Comparison of ENCODE assay signal across 8 cellular contexts in the genomic region with DNA sequence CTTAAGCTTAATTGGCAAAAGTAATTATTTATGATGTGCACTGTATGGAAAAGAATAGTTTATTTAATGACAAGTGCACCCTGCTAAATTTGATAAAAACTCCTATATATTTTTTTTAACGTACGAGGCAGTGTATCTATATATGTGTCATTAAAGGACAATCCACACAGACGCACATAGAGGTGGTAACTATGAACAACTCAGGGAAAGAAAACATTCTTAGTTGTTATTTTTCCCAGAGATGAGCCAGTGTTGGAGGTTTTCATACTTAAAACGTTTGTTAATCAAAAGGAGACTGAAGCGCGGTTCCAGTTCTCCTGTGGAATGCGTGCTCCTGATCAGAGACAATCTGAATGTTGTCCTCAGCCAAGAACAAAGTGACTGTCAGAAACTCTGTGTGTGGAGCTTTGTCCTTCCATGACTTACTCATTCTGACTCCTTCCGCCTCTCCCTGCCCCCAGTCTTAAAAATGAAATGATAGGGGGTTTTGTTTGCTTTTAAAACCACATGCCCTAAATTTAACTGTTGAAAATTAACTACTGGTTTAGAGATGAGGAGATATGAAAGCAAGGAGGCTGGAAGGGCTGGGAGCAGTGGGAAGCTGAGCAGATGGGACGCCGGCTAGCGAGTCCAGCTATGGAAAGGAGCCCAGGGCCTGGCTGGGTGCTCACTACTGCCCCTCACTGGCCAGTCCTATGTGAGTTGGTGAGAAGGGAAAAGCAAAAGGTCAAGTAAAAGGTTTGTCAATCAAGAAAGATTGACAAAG.
DNase-seq lines count a peak whose midpoint lies in the region; ATAC-seq and TF ChIP-seq lines count a peak whose summit lies in the region.

No MANE protein-coding gene starts in this region.

- peaks cover 20% of the 10 kb centered on the region for H3K4me1 ChIP-seq in Panc1 (ENCODE audit: control insufficient read depth, insufficient read depth, low read length)
- H3K4me1 ChIP-seq in osteoblast (ENCODE audit: insufficient read depth, low read length), result peaks cover 32% of the 10 kb centered on the region

- DNase-seq in GM04504 (ENCODE audit: low read depth) (peak; percentile 74), Panc1 (ENCODE audit: low read depth, low spot score) (peak; percentile 22), fibroblast of pulmonary artery (ENCODE audit: low read depth) (peak; percentile 75), osteoblast (ENCODE audit: insufficient read length, low spot score, missing footprints) (peak; percentile 95), NCI-H524 treated with DMSO at 0.1 percent for 48 hours (lab: John Stamatoyannopoulos, UW) (no peak), DMS79 (lab: John Stamatoyannopoulos, UW) (no peak), GM19238 (ENCODE audit: insufficient read length, low spot score) (no peak)
- DNase-seq in activated T-helper 1 cell treated with anti-CD3 and anti-CD28 coated beads, Interleukin-12 subunit alpha, Interleukin-12 subunit beta, Interleukin-2, Interleukin-4 antibody, amounts not matched to agents 30 ng/mL and 10 ng/mL and 1 ng/mL, durations not matched to agents 14 hours and 24 hours and 36 hours (ENCODE audit: low spot score), result no peak

- H4K20me1 ChIP-seq in osteoblast (ENCODE audit: insufficient read depth, low read length), result no peaks in the 10 kb centered on the region

- POLR2A ChIA-PET in Panc1 (lab: Charles Lee), result interaction anchor here (0.8 kb wide), 1 partner anchor 222 kb away, joined by 3 read pairs; no protein-coding TSS in a partner anchor

- H3K27ac Mint-ChIP-seq in activated T-helper 1 cell treated with anti-CD3 and anti-CD28 coated beads, Interleukin-12 subunit alpha, Interleukin-12 subunit beta, Interleukin-2, Interleukin-4 antibody, amounts not matched to agents 30 ng/mL and 10 ng/mL and 1 ng/mL, durations not matched to agents 14 hours and 24 hours and 36 hours, result no peak overlapping the region

- H3K36me3 ChIP-seq in Panc1 (ENCODE audit: control insufficient read depth, insufficient read depth, low read length) (no peaks in the 10 kb centered on the region), osteoblast (ENCODE audit: insufficient read depth, low read length) (peaks cover 4% of the 10 kb centered on the region)

- H3K9me3 ChIP-seq in Panc1 (ENCODE audit: control insufficient read depth, insufficient read depth, low read depth, low read length), result no peaks in the 10 kb centered on the region
- H3K9me3 ChIP-seq in osteoblast (ENCODE audit: low read depth, low read length), result no peaks in the 10 kb centered on the region

- no peaks in the 10 kb centered on the region for H3K9me3 Mint-ChIP-seq in activated T-helper 1 cell treated with anti-CD3 and anti-CD28 coated beads, Interleukin-12 subunit alpha, Interleukin-12 subunit beta, Interleukin-2, Interleukin-4 antibody, amounts not matched to agents 30 ng/mL and 10 ng/mL and 1 ng/mL, durations not matched to agents 14 hours and 24 hours and 36 hours

- H3K4me3 Mint-ChIP-seq in activated T-helper 1 cell treated with anti-CD3 and anti-CD28 coated beads, Interleukin-12 subunit alpha, Interleukin-12 subunit beta, Interleukin-2, Interleukin-4 antibody, amounts not matched to agents 30 ng/mL and 10 ng/mL and 1 ng/mL, durations not matched to agents 14 hours and 24 hours and 36 hours, result no peak overlapping the region

- H2AFZ ChIP-seq in osteoblast (ENCODE audit: low read length), result peak overlapping the region; percentile 30

- H3K79me2 ChIP-seq in osteoblast (ENCODE audit: insufficient read depth, low read length), result peaks cover 20% of the 10 kb centered on the region

- peak; percentile 89 for TF ChIP-seq CTCF in Panc1 (IDR thresholded peaks at IDR 0.05)
- TF ChIP-seq CTCF in fibroblast of pulmonary artery (IDR thresholded peaks at IDR 0.05; ENCODE audit: low read length, missing control alignments), result peak; percentile 96
- TF ChIP-seq CTCF in osteoblast (IDR thresholded peaks at IDR 0.05; ENCODE audit: extremely low read depth, low read depth, low read length), result peak; percentile 99

- no TSS peak for BruUV-seq in Panc1 (replicated peaks; lab: Mats Ljungman, UMichigan)

- CTCF ChIA-PET in Panc1 (lab: Charles Lee), result interaction anchor here (0.5 to 1.5 kb wide), 5 partner anchors 11 to 646 kb away, joined by 3 to 14 read pairs (median 3); no protein-coding TSS in a partner anchor

- in situ Hi-C loops in Panc1 (cut with HindIII; ENCODE audit: low pct_unique_long_range_greater_than_20kb, low sequenced_read_pairs), result no loop called here

- no peaks in the 10 kb centered on the region for H3K27me3 Mint-ChIP-seq in activated T-helper 1 cell treated with anti-CD3 and anti-CD28 coated beads, Interleukin-12 subunit alpha, Interleukin-12 subunit beta, Interleukin-2, Interleukin-4 antibody, amounts not matched to agents 30 ng/mL and 10 ng/mL and 1 ng/mL, durations not matched to agents 14 hours and 24 hours and 36 hours (ENCODE audit: insufficient read depth)

- intact Hi-C loops in Panc1 (cut with micrococcal nuclease; ENCODE audit: unreplicated experiment), result no loop called here
- intact Hi-C loops in activated T-helper 1 cell treated with anti-CD3 and anti-CD28 coated beads, Interleukin-12 subunit alpha, Interleukin-12 subunit beta, Interleukin-2, Interleukin-4 antibody, amounts not matched to agents 30 ng/mL and 10 ng/mL and 1 ng/mL, durations not matched to agents 14 hours and 24 hours and 36 hours (cut with micrococcal nuclease), result no loop called here

- peak; percentile 93 for ATAC-seq in Panc1

- no peaks in the 10 kb centered on the region for H3K4me1 Mint-ChIP-seq in activated T-helper 1 cell treated with anti-CD3 and anti-CD28 coated beads, Interleukin-12 subunit alpha, Interleukin-12 subunit beta, Interleukin-2, Interleukin-4 antibody, amounts not matched to agents 30 ng/mL and 10 ng/mL and 1 ng/mL, durations not matched to agents 14 hours and 24 hours and 36 hours (ENCODE audit: low read depth)

- no peaks in the 10 kb centered on the region for H3K36me3 Mint-ChIP-seq in activated T-helper 1 cell treated with anti-CD3 and anti-CD28 coated beads, Interleukin-12 subunit alpha, Interleukin-12 subunit beta, Interleukin-2, Interleukin-4 antibody, amounts not matched to agents 30 ng/mL and 10 ng/mL and 1 ng/mL, durations not matched to agents 14 hours and 24 hours and 36 hours (ENCODE audit: low read depth)

- H3K27me3 ChIP-seq in Panc1 (ENCODE audit: control insufficient read depth, insufficient read depth, low read length) (no peaks in the 10 kb centered on the region), osteoblast (ENCODE audit: insufficient read depth, low read length) (no peaks in the 10 kb centered on the region)

- 0 out of 4 replicates have a peak overlapping the region, but pooled peaks of 1 of the 2 experiments have one; percentile 2 for H3K4me3 ChIP-seq in Panc1 (ENCODE audit: low read depth in 2 of 2, low read length in 2 of 2)
- H3K4me3 ChIP-seq in fibroblast of pulmonary artery (replicated peaks; ENCODE audit: low read depth, low read length), result peak overlapping the region; percentile 41
- peak overlapping the region; percentile 53 for H3K4me3 ChIP-seq in osteoblast (ENCODE audit: insufficient read depth, low read length)

- H3K27ac ChIP-seq in Panc1 (ENCODE audit: low read length) (peak overlapping the region; percentile 77), osteoblast (ENCODE audit: low read depth, low read length) (peak overlapping the region; percentile 90)

- peak overlapping the region; percentile 81 for H3K4me2 ChIP-seq in osteoblast (ENCODE audit: insufficient read depth, low read length)

Comparison
In these comparisons a context has a peak if more than half of its experiments do, and no peak if none do; other contexts are left out.
1. DNase-seq: peak in GM04504 (single experiment), Panc1 (single experiment), fibroblast of pulmonary artery (single experiment) and osteoblast (single experiment); none in activated T-helper 1 cell treated with anti-CD3 and anti-CD28 coated beads, Interleukin-12 subunit alpha, Interleukin-12 subunit beta, Interleukin-2, Interleukin-4 antibody, amounts not matched to agents 30 ng/mL and 10 ng/mL and 1 ng/mL, durations not matched to agents 14 hours and 24 hours and 36 hours (single experiment), NCI-H524 treated with DMSO at 0.1 percent for 48 hours (single experiment), DMS79 (single experiment) and GM19238 (single experiment).
2. Peak in every context shown above with its lines, with median percentiles within 50 percentile points of each other: CTCF ChIP-seq.